Comparison of ENCODE assay signal across 8 cellular contexts in genomic region chr9:4299006-4299795, GRCh38. TPM values are rescaled to one million over a fixed set of nuclear protein-coding genes. Genes with fewer than 3 reads are reported as not detected.
DNase-seq lines count a peak whose midpoint lies in the region; ATAC-seq and TF ChIP-seq lines count a peak whose summit lies in the region.

No MANE protein-coding gene starts in this region.

- H3K4me3 Mint-ChIP-seq in activated naive CD4-positive, alpha-beta T cell treated with anti-CD3 and anti-CD28 coated beads, Interleukin-2, amount 50 U/mL, for 24 hours, result peak overlapping the region; percentile 97
- peak overlapping the region; percentile 88 for H3K4me3 Mint-ChIP-seq in progenitor cell of endocrine pancreas (ENCODE audit: low read depth)

- H3K36me3 ChIP-seq in DOHH2 (ENCODE audit: control insufficient read depth, low read length), result no peaks in the 10 kb centered on the region
- no peaks in the 10 kb centered on the region for H3K36me3 ChIP-seq in right atrium auricular region

- H3K9me3 ChIP-seq in DOHH2 (ENCODE audit: control insufficient read depth, insufficient read depth, low read length) (no peaks in the 10 kb centered on the region), right atrium auricular region (no peaks in the 10 kb centered on the region)

- no peaks in the 10 kb centered on the region for H3K36me3 Mint-ChIP-seq in activated naive CD4-positive, alpha-beta T cell treated with anti-CD3 and anti-CD28 coated beads, Interleukin-2, amount 50 U/mL, for 24 hours
- H3K36me3 Mint-ChIP-seq in progenitor cell of endocrine pancreas (ENCODE audit: insufficient read depth), result no peaks in the 10 kb centered on the region

- peak overlapping the region; percentile 53 for H3K4me2 ChIP-seq in DOHH2 (ENCODE audit: low read length)

- DNase-seq in LNCaP clone FGC (ENCODE audit: low read depth), result no peak
- no peak for DNase-seq in right atrium auricular region (ENCODE audit: low spot score)
- DNase-seq in progenitor cell of endocrine pancreas (ENCODE audit: low spot score, unreplicated experiment), result peak; percentile 38
- DNase-seq in hippocampal formation (lab: John Stamatoyannopoulos, UW), result no peak

- H3K4me1 ChIP-seq in DOHH2 (ENCODE audit: control insufficient read depth, low read length) (peaks cover 14% of the 10 kb centered on the region), right atrium auricular region (peaks cover 0 to 19% of the 10 kb centered on the region in 2 donors)

- no peaks in the 10 kb centered on the region for H3K9me2 ChIP-seq in DOHH2 (replicated peaks; ENCODE audit: control insufficient read depth, low read length)

- no peak overlapping the region for H3K27ac ChIP-seq in DOHH2 (ENCODE audit: low read depth, low read length)
- H3K27ac ChIP-seq in right atrium auricular region, result peak overlapping the region; percentile 88 to 95

- H3F3A ChIP-seq in DOHH2 (ENCODE audit: control insufficient read depth, insufficient read depth), result no peaks in the 10 kb centered on the region

- H4K20me1 ChIP-seq in DOHH2 (ENCODE audit: control insufficient read depth, insufficient read depth, low read depth, low read length), result no peaks in the 10 kb centered on the region

- H3K27ac Mint-ChIP-seq in activated naive CD4-positive, alpha-beta T cell treated with anti-CD3 and anti-CD28 coated beads, Interleukin-2, amount 50 U/mL, for 24 hours, result peak overlapping the region; percentile 98
- H3K27ac Mint-ChIP-seq in progenitor cell of endocrine pancreas, result peak overlapping the region; percentile 96

- peaks cover 55% of the 10 kb centered on the region for H3K4me1 Mint-ChIP-seq in activated naive CD4-positive, alpha-beta T cell treated with anti-CD3 and anti-CD28 coated beads, Interleukin-2, amount 50 U/mL, for 24 hours
- peaks cover 37% of the 10 kb centered on the region for H3K4me1 Mint-ChIP-seq in progenitor cell of endocrine pancreas (ENCODE audit: low read depth)

- no peak for ATAC-seq in GM21515 (IDR thresholded peaks at IDR 0.05; ENCODE audit: unreplicated experiment)
- no peak for ATAC-seq in HG02571 (IDR thresholded peaks at IDR 0.05; ENCODE audit: unreplicated experiment)

- peaks cover 80% of the 10 kb centered on the region for H3K27me3 ChIP-seq in DOHH2 (ENCODE audit: control insufficient read depth, low read length)
- H3K27me3 ChIP-seq in right atrium auricular region, result no peaks in the 10 kb centered on the region

- H3K4me3 ChIP-seq in DOHH2 (ENCODE audit: low read length) (peak overlapping the region; percentile 69), LNCaP clone FGC (ENCODE audit: low read depth, low read length) (peak overlapping the region; percentile 54), right atrium auricular region (peak overlapping the region; percentile 66 to 79)

- H3K27me3 Mint-ChIP-seq in activated naive CD4-positive, alpha-beta T cell treated with anti-CD3 and anti-CD28 coated beads, Interleukin-2, amount 50 U/mL, for 24 hours, result peaks cover 7% of the 10 kb centered on the region
- H3K27me3 Mint-ChIP-seq in progenitor cell of endocrine pancreas, result no peaks in the 10 kb centered on the region

- no peaks in the 10 kb centered on the region for H3K9me3 Mint-ChIP-seq in activated naive CD4-positive, alpha-beta T cell treated with anti-CD3 and anti-CD28 coated beads, Interleukin-2, amount 50 U/mL, for 24 hours
- H3K9me3 Mint-ChIP-seq in progenitor cell of endocrine pancreas (ENCODE audit: low read depth), result no peaks in the 10 kb centered on the region

- no peaks in the 10 kb centered on the region for H3K79me2 ChIP-seq in DOHH2 (ENCODE audit: control insufficient read depth, low read length)

- TF ChIP-seq CTCF in DOHH2 (IDR thresholded peaks at IDR 0.05; ENCODE audit: low read depth, low read length, poor library complexity, severe bottlenecking) (no peak), LNCaP clone FGC (IDR thresholded peaks at IDR 0.05; ENCODE audit: control insufficient read depth, extremely low read depth, insufficient read depth) (no peak), right atrium auricular region (IDR thresholded peaks at IDR 0.05) (no peak), progenitor cell of endocrine pancreas (IDR thresholded peaks at IDR 0.05; ENCODE audit: unreplicated experiment) (no peak)

RNA-seq across cellular contexts. Expression of gene GLIS3, which starts 0.7 kb away (rescaled TPM):
- total RNA-seq in right atrium auricular region, result 1 to 10 TPM; 2.5 to 5.4 TPM
- total RNA-seq in progenitor cell of endocrine pancreas, result 90.7 and 101 TPM in 2 replicates

Comparison
In these comparisons a context has a peak if more than half of its experiments do, and no peak if none do; other contexts are left out.
1. RNA of gene GLIS3, which starts 0.7 kb away (total RNA-seq): 90.7 to 101 TPM in progenitor cell of endocrine pancreas; 2.5 to 5.4 TPM in right atrium auricular region; every median in the first group is over 10 times any median in the second.
2. Peak in every context shown above with its lines, with median percentiles within 50 percentile points of each other: H3K4me3 ChIP-seq.